13 cellular contexts compared by ENCODE assay signal in genomic region chrX:13691845-13692334, GRCh38. TPM values are rescaled to one million over a fixed set of nuclear protein-coding genes. Genes with fewer than 3 reads are reported as not detected.
A peak's percentile ranks its signal among the peaks of the same experiment; 100 is the strongest.
DNase-seq lines count a peak whose midpoint lies in the region; ATAC-seq and TF ChIP-seq lines count a peak whose summit lies in the region.
"Had no signal": no experiment of that assay in that cellular context is flagged by ENCODE, and none has a peak within 500 bp of the region (broad histone marks: within the 10 kb centered on the region; RNA-seq: fewer than 3 reads in every experiment).

No MANE protein-coding gene starts in this region.

- H3K4me1 ChIP-seq in GM23338 (ENCODE audit: insufficient read depth): peaks cover 34% of the 10 kb centered on the region

- intact Hi-C loops in CD4-positive, alpha-beta T cell (cut with DNase I, micrococcal nuclease): loop anchor here (2.0 to 5.0 kb wide), 3 partner anchors 33 to 900 kb away; partner anchors contain the start of genes OFD1 (in 1 of the 2), PRPS2 (in 1 of the 2) and TRAPPC2 (in 1 of the 2)

- H2AFZ ChIP-seq in GM23338: no peak overlapping the region
- H2AFZ ChIP-seq: GM23248 had no signal

- DNase-seq in CD4-positive, alpha-beta T cell: no peak
- no peak for DNase-seq in GM23338 (ENCODE audit: low spot score)
- no peak for DNase-seq in activated naive CD8-positive, alpha-beta T cell treated with anti-CD3 and anti-CD28 coated beads, Interleukin-2, amount 50 U/mL, for 24 hours
- DNase-seq in naive thymus-derived CD8-positive, alpha-beta T cell: no peak
- no peak for DNase-seq in MV-4-11 (lab: John Stamatoyannopoulos, UW)
- no peak for DNase-seq in NCI-H526 treated with DMSO at 0.1 percent for 48 hours (lab: John Stamatoyannopoulos, UW)
- no peak for DNase-seq in NCI-H2171 (lab: John Stamatoyannopoulos, UW)
- no peak for DNase-seq in COLO668 (lab: John Stamatoyannopoulos, UW; ENCODE audit: unreplicated experiment)
- DNase-seq: DND-41, GM23248, NCI-H774, SW 1271 had no signal

- H3K9me3 Mint-ChIP-seq in CD4-positive, alpha-beta T cell: no peaks in the 10 kb centered on the region
- H3K9me3 Mint-ChIP-seq in GM23338: no peaks in the 10 kb centered on the region
- no peaks in the 10 kb centered on the region for H3K9me3 Mint-ChIP-seq in activated naive CD8-positive, alpha-beta T cell treated with anti-CD3 and anti-CD28 coated beads, Interleukin-2, amount 50 U/mL, for 24 hours
- peaks cover 0 to 4% (median 0%) of the 10 kb centered on the region in 9 donors for H3K9me3 Mint-ChIP-seq in naive thymus-derived CD8-positive, alpha-beta T cell

- peaks cover 18% of the 10 kb centered on the region for H4K20me1 ChIP-seq in GM23338 (replicated peaks; ENCODE audit: insufficient read depth)

- no peak overlapping the region for H3K4me2 ChIP-seq in GM23338

- no peaks in the 10 kb centered on the region for H3K9me2 ChIP-seq in GM23338 (ENCODE audit: insufficient read depth)

- no peak for TF ChIP-seq CTCF in CD4-positive, alpha-beta T cell (IDR thresholded peaks at IDR 0.05)
- TF ChIP-seq CTCF in GM23338 (conservative IDR thresholded peaks at IDR 0.05; ENCODE audit: low read depth in 2 of 2): no peak

- H3K79me2 ChIP-seq in GM23338 (replicated peaks; ENCODE audit: insufficient read depth): peaks cover 76% of the 10 kb centered on the region

- CTCF ChIA-PET in CD4-positive, alpha-beta T cell (lab: Charles Lee): interaction anchor here (0.6 to 1.2 kb wide), 3 partner anchors 33 to 44 kb away, joined by 3 to 4 read pairs (median 3); no protein-coding TSS in a partner anchor

- H3K4me3 ChIP-seq in GM23338: no peak overlapping the region
- H3K4me3 ChIP-seq: gastroesophageal sphincter, GM23248 had no signal

- peak overlapping the region; percentile 29 for H3K27ac Mint-ChIP-seq in CD4-positive, alpha-beta T cell
- peak overlapping the region; percentile 72; the same call in 1 of the 2 replicates for H3K27ac Mint-ChIP-seq in GM23338
- peak overlapping the region; percentile 67 for H3K27ac Mint-ChIP-seq in activated naive CD8-positive, alpha-beta T cell treated with anti-CD3 and anti-CD28 coated beads, Interleukin-2, amount 50 U/mL, for 24 hours
- H3K27ac Mint-ChIP-seq in naive thymus-derived CD8-positive, alpha-beta T cell: peak overlapping the region in 9 of 10 donors; percentile 15 to 91 (median 66)

- POLR2A ChIA-PET in CD4-positive, alpha-beta T cell (lab: Charles Lee): interaction anchor here (1.5 kb wide), 1 partner anchor 43 kb away, joined by 5 read pairs; no protein-coding TSS in a partner anchor
- POLR2A ChIA-PET in naive thymus-derived CD8-positive, alpha-beta T cell (lab: Charles Lee): interaction anchor here (1.2 kb wide), 2 partner anchors 33 to 43 kb away, joined by 4 read pairs; partner anchors contain the start of genes OFD1 and TRAPPC2

- no peaks in the 10 kb centered on the region for H3K36me3 ChIP-seq in GM23338 (ENCODE audit: insufficient read depth)
- H3K36me3 ChIP-seq: gastroesophageal sphincter had no signal

- no peaks in the 10 kb centered on the region for H3F3A ChIP-seq in GM23338 (replicated peaks; ENCODE audit: low read depth)

- H3K27ac ChIP-seq in CD4-positive, alpha-beta T cell (ENCODE audit: low read depth, low read length): no peak overlapping the region
- no peak overlapping the region for H3K27ac ChIP-seq in GM23338 (ENCODE audit: low read depth)
- H3K27ac ChIP-seq: GM23248 had no signal

- peaks cover 12% of the 10 kb centered on the region for H3K36me3 Mint-ChIP-seq in CD4-positive, alpha-beta T cell (ENCODE audit: low read depth)
- no peaks in the 10 kb centered on the region; the same call in 1 of the 3 replicates for H3K36me3 Mint-ChIP-seq in GM23338 (ENCODE audit: low read depth)
- peaks cover 21% of the 10 kb centered on the region for H3K36me3 Mint-ChIP-seq in activated naive CD8-positive, alpha-beta T cell treated with anti-CD3 and anti-CD28 coated beads, Interleukin-2, amount 50 U/mL, for 24 hours (ENCODE audit: low read depth)
- peaks cover 0 to 6% (median 5%) of the 10 kb centered on the region in 3 donors for H3K36me3 Mint-ChIP-seq in naive thymus-derived CD8-positive, alpha-beta T cell

- no peaks in the 10 kb centered on the region for H3K27me3 Mint-ChIP-seq in CD4-positive, alpha-beta T cell
- peaks cover 8% of the 10 kb centered on the region for H3K27me3 Mint-ChIP-seq in GM23338 (ENCODE audit: insufficient read depth, low read depth, poor library complexity)
- H3K27me3 Mint-ChIP-seq in activated naive CD8-positive, alpha-beta T cell treated with anti-CD3 and anti-CD28 coated beads, Interleukin-2, amount 50 U/mL, for 24 hours: no peaks in the 10 kb centered on the region
- H3K27me3 Mint-ChIP-seq in naive thymus-derived CD8-positive, alpha-beta T cell: no peaks in the 10 kb centered on the region

- H3K4me3 Mint-ChIP-seq in CD4-positive, alpha-beta T cell: peak overlapping the region; percentile 59
- H3K4me3 Mint-ChIP-seq in GM23338: no peak overlapping the region; the same call in 2 of the 3 replicates
- peak overlapping the region; percentile 32 for H3K4me3 Mint-ChIP-seq in activated naive CD8-positive, alpha-beta T cell treated with anti-CD3 and anti-CD28 coated beads, Interleukin-2, amount 50 U/mL, for 24 hours
- peak overlapping the region in 6 of 10 donors; percentile 14 to 72 (median 29) for H3K4me3 Mint-ChIP-seq in naive thymus-derived CD8-positive, alpha-beta T cell

- no peaks in the 10 kb centered on the region for H3K9me3 ChIP-seq in CD4-positive, alpha-beta T cell (ENCODE audit: control insufficient read depth, low read length)
- H3K9me3 ChIP-seq: gastroesophageal sphincter had no signal

- no peak for ATAC-seq in CD4-positive, alpha-beta T cell (ENCODE audit: poor library complexity)
- ATAC-seq in GM23338: no peak
- ATAC-seq in activated naive CD8-positive, alpha-beta T cell treated with anti-CD3 and anti-CD28 coated beads, Interleukin-2, amount 50 U/mL, for 24 hours: no peak
- ATAC-seq in naive thymus-derived CD8-positive, alpha-beta T cell: no peak
- ATAC-seq: gastroesophageal sphincter had no signal

- no peaks in the 10 kb centered on the region for H3K27me3 ChIP-seq in CD4-positive, alpha-beta T cell (ENCODE audit: control insufficient read depth, insufficient read depth, low read length)
- H3K27me3 ChIP-seq in GM23338 (ENCODE audit: insufficient read depth): peaks cover 10% of the 10 kb centered on the region; the same call in 1 of the 2 replicates
- H3K27me3 ChIP-seq: gastroesophageal sphincter had no signal

- H3K4me1 Mint-ChIP-seq in CD4-positive, alpha-beta T cell (ENCODE audit: low read depth): peaks cover 82% of the 10 kb centered on the region
- H3K4me1 Mint-ChIP-seq in GM23338: peaks cover 47% of the 10 kb centered on the region
- peaks cover 78% of the 10 kb centered on the region for H3K4me1 Mint-ChIP-seq in activated naive CD8-positive, alpha-beta T cell treated with anti-CD3 and anti-CD28 coated beads, Interleukin-2, amount 50 U/mL, for 24 hours
- H3K4me1 Mint-ChIP-seq in naive thymus-derived CD8-positive, alpha-beta T cell: peaks cover 26 to 75% (median 60%) of the 10 kb centered on the region in 4 donors

TF ChIP-seq in GM23338, 12 proteins besides CTCF, POLR2A, EP300 and RAD21:
- TF ChIP-seq STAT1 (IDR thresholded peaks at IDR 0.05; ENCODE audit: unreplicated experiment) (no peak), ETS1 (IDR thresholded peaks at IDR 0.05) (no peak), NANOG (IDR thresholded peaks at IDR 0.05; ENCODE audit: borderline replicate concordance) (no peak), EZH2phosphoT487 (IDR thresholded peaks at IDR 0.05; ENCODE audit: unreplicated experiment) (no peak), ZNF331 (CRISPR knock-in tag; IDR thresholded peaks at IDR 0.05; ENCODE audit: low read depth) (no peak), JUNB (IDR thresholded peaks at IDR 0.05; ENCODE audit: unreplicated experiment) (no peak)

RNA-seq across cellular contexts. Expression of gene RAB9A, which starts 3.0 kb away (rescaled TPM):
- 10 to 100 TPM; 21.4 to 25.2 TPM for total RNA-seq in CD4-positive, alpha-beta T cell
- 36.8 and 45.1 TPM in 2 replicates for total RNA-seq in GM23338 (2014; rRNA removed; shearing (Covaris generic))
- polyA plus RNA-seq in GM23338 (2016; fragmentation: Nextera tagmentation; extraction: Ambion mirVana): 42.5 and 43.3 TPM in 2 replicates
- 10 to 100 TPM; 13.7 to 14.0 TPM for total RNA-seq in naive thymus-derived CD8-positive, alpha-beta T cell
- 10 to 100 TPM; 15.6 to 22.1 (median 17.3) TPM for polyA plus RNA-seq in naive thymus-derived CD8-positive, alpha-beta T cell

RNA-seq across cellular contexts. Expression of gene TCEANC, which starts 38.9 kb away (rescaled TPM):
- 1 to 10 TPM; 6.5 to 8.3 TPM for total RNA-seq in CD4-positive, alpha-beta T cell
- total RNA-seq in GM23338 (2014; rRNA removed; shearing (Covaris generic)): 2.5 and 5.5 TPM in 2 replicates
- polyA plus RNA-seq in GM23338 (2016; fragmentation: Nextera tagmentation; extraction: Ambion mirVana): 0.89 and 1.2 TPM in 2 replicates
- total RNA-seq in naive thymus-derived CD8-positive, alpha-beta T cell: 10 to 100 TPM; 13.7 to 14.5 TPM
- polyA plus RNA-seq in naive thymus-derived CD8-positive, alpha-beta T cell: 10 to 100 TPM in 1 of 3 donors, 1 to 10 TPM in 2; 6.2 to 11.5 (median 8.7) TPM

RNA-seq across cellular contexts. Expression of gene TRAPPC2, which starts 42.5 kb away (rescaled TPM):
- total RNA-seq in CD4-positive, alpha-beta T cell: 10 to 100 TPM; 21.4 to 22.3 TPM
- 12.9 and 14.6 TPM in 2 replicates for total RNA-seq in GM23338 (2014; rRNA removed; shearing (Covaris generic))
- polyA plus RNA-seq in GM23338 (2016; fragmentation: Nextera tagmentation; extraction: Ambion mirVana): 11.7 and 12.2 TPM in 2 replicates
- 10 to 100 TPM; 34.3 to 35.5 TPM for total RNA-seq in naive thymus-derived CD8-positive, alpha-beta T cell
- polyA plus RNA-seq in naive thymus-derived CD8-positive, alpha-beta T cell: 10 to 100 TPM; 25.7 to 51.5 (median 31.9) TPM

RNA-seq across cellular contexts. Expression of gene OFD1, which starts 42.7 kb away (rescaled TPM):
- total RNA-seq in CD4-positive, alpha-beta T cell: 10 to 100 TPM; 59.1 to 60.0 TPM
- total RNA-seq in GM23338 (2014; rRNA removed; shearing (Covaris generic)): 21.2 and 25.4 TPM in 2 replicates
- polyA plus RNA-seq in GM23338 (2016; fragmentation: Nextera tagmentation; extraction: Ambion mirVana): 34.1 and 55.0 TPM in 2 replicates
- 100 to 1,000 TPM; 119 to 127 TPM for total RNA-seq in naive thymus-derived CD8-positive, alpha-beta T cell
- polyA plus RNA-seq in naive thymus-derived CD8-positive, alpha-beta T cell: 10 to 100 TPM; 27.3 to 37.6 (median 33.8) TPM
